8 cellular contexts compared by ENCODE assay signal in genomic region chr2:8535821-8536685, GRCh38.
DNase-seq lines count a peak whose midpoint lies in the region; ATAC-seq and TF ChIP-seq lines count a peak whose summit lies in the region.

No MANE protein-coding gene starts in this region.

- intact Hi-C loops in CD14-positive monocyte (cut with micrococcal nuclease) = loop anchor here in 1 of 2 donors (5.0 kb wide), 1 partner anchor 39 kb away; no protein-coding TSS in a partner anchor

- H3K36me3 Mint-ChIP-seq in CD14-positive monocyte (peaks cover 3 to 8% of the 10 kb centered on the region in 2 donors), endodermal cell (ENCODE audit: low read depth) (peaks cover 2% of the 10 kb centered on the region)

- no peak for ATAC-seq in GM18907 (IDR thresholded peaks at IDR 0.05; ENCODE audit: unreplicated experiment)

- H3K9ac ChIP-seq in mucosa of rectum (ENCODE audit: low read depth in 1 of 2, low read length in 2 of 2) = peak overlapping the region in 1 of 2 donors; percentile 14
- no peak overlapping the region for H3K9ac ChIP-seq in endodermal cell (ENCODE audit: extremely low read depth, low read length, poor library complexity, severe bottlenecking)

- peaks cover 2 to 13% (median 9%) of the 10 kb centered on the region in 7 donors for H3K9me3 Mint-ChIP-seq in CD14-positive monocyte
- H3K9me3 Mint-ChIP-seq in endodermal cell = peaks cover 12% of the 10 kb centered on the region

- H3K36me3 ChIP-seq in KOPT-K1 (ENCODE audit: insufficient read depth, low read length) (no peaks in the 10 kb centered on the region), mucosa of rectum (ENCODE audit: control insufficient read depth in 2 of 2, insufficient read depth in 2 of 2, low read length in 2 of 2) (no peaks in the 10 kb centered on the region), endodermal cell (ENCODE audit: control insufficient read depth, insufficient read depth, low read length) (no peaks in the 10 kb centered on the region)

- H3K27ac ChIP-seq in KOPT-K1 (ENCODE audit: low read depth, low read length, poor library complexity, severe bottlenecking) (peak overlapping the region; percentile 10), mucosa of rectum (ENCODE audit: low read depth in 2 of 2, low read length in 2 of 2) (peak overlapping the region; percentile 9 to 72), endodermal cell (ENCODE audit: low read depth, low read length) (no peak overlapping the region)

- peak overlapping the region; percentile 47 to 64 for H3K4me3 Mint-ChIP-seq in CD14-positive monocyte
- H3K4me3 Mint-ChIP-seq in endodermal cell = no peak overlapping the region

- H3K27ac Mint-ChIP-seq in CD14-positive monocyte (peak overlapping the region; percentile 94 to 98 (median 98)), endodermal cell (no peak overlapping the region)

- H3K4me1 Mint-ChIP-seq in CD14-positive monocyte = peaks cover 79% of the 10 kb centered on the region
- peaks cover 21% of the 10 kb centered on the region for H3K4me1 Mint-ChIP-seq in endodermal cell

- DNase-seq in CD14-positive monocyte (ENCODE audit: low spot score) (peak; percentile 45), anterior cingulate cortex (lab: John Stamatoyannopoulos, UW) (peak in 42 of 58 donors; percentile 19 to 88 (median 58)), NCI-H2107 (lab: John Stamatoyannopoulos, UW) (no peak), endodermal cell (no peak), NCI-H187 treated with DMSO at 0.1 percent for 48 hours (lab: John Stamatoyannopoulos, UW) (no peak)

- H3K4me3 ChIP-seq in mucosa of rectum (ENCODE audit: low read length in 2 of 2) (no peak overlapping the region), endodermal cell (ENCODE audit: low read length) (no peak overlapping the region)

- TF ChIP-seq CTCF in CD14-positive monocyte (IDR thresholded peaks at IDR 0.05) (no peak), endodermal cell (conservative IDR thresholded peaks at IDR 0.05) (no peak)

- H3K27me3 Mint-ChIP-seq in CD14-positive monocyte (ENCODE audit: low read depth in 3 of 3) = peaks cover 0 to 1% (median 0%) of the 10 kb centered on the region in 3 donors
- H3K27me3 Mint-ChIP-seq in endodermal cell (ENCODE audit: insufficient read depth) = no peaks in the 10 kb centered on the region

- H3K9me3 ChIP-seq in KOPT-K1 (ENCODE audit: insufficient read depth, low read length, poor library complexity, severe bottlenecking) = peaks cover 12% of the 10 kb centered on the region
- peaks cover 0 to 6% of the 10 kb centered on the region in 2 donors for H3K9me3 ChIP-seq in mucosa of rectum (ENCODE audit: control insufficient read depth in 2 of 2, low read length in 2 of 2)
- peaks cover 8% of the 10 kb centered on the region for H3K9me3 ChIP-seq in endodermal cell (ENCODE audit: control insufficient read depth, low read length)

- H3K27me3 ChIP-seq in mucosa of rectum (ENCODE audit: control insufficient read depth in 2 of 2, insufficient read depth in 2 of 2, low read length in 2 of 2) = no peaks in the 10 kb centered on the region
- no peaks in the 10 kb centered on the region for H3K27me3 ChIP-seq in endodermal cell (ENCODE audit: control insufficient read depth, insufficient read depth, low read length, poor library complexity, severe bottlenecking)

- 82 to 91% methylated on average over 13 to 19 of the region's 19 CpGs for WGBS in endodermal cell (ENCODE audit: insufficient coverage in 1 of 2, insufficient read length in 1 of 2), 2 experiments

- H3K4me1 ChIP-seq in mucosa of rectum (ENCODE audit: control insufficient read depth in 2 of 2, insufficient read depth in 2 of 2, low read length in 2 of 2) (peaks cover 28 to 45% of the 10 kb centered on the region in 2 donors), endodermal cell (ENCODE audit: control insufficient read depth, insufficient read depth, low read length) (peaks cover 16% of the 10 kb centered on the region)

Comparison
In these comparisons a context has a peak if more than half of its experiments do, and no peak if none do; other contexts are left out.
1. DNase-seq: peak in CD14-positive monocyte (single experiment) and anterior cingulate cortex (42 of 58); none in NCI-H2107 (single experiment), endodermal cell (single experiment) and NCI-H187 treated with DMSO at 0.1 percent for 48 hours (single experiment).